27 cellular contexts compared by ENCODE assay signal in genomic region chr7:81075150-81075549, GRCh38.
A peak's percentile ranks its signal among the peaks of the same experiment; 100 is the strongest.
DNase-seq lines count a peak whose midpoint lies in the region; ATAC-seq and TF ChIP-seq lines count a peak whose summit lies in the region.
"Had no signal": no experiment of that assay in that cellular context is flagged by ENCODE, and none has a peak within 500 bp of the region (broad histone marks: within the 10 kb centered on the region; RNA-seq: fewer than 3 reads in every experiment).

No MANE protein-coding gene starts in this region.

- H3K9me3 Mint-ChIP-seq in nephron progenitor cell, result peaks cover 46% of the 10 kb centered on the region
- H3K9me3 Mint-ChIP-seq: activated naive CD8-positive, alpha-beta T cell treated with anti-CD3 and anti-CD28 coated beads, Interleukin-2, amount 10 ng/mL, durations not matched to agents 7 days and 5 days had no signal

- H3K27me3 ChIP-seq in foreskin keratinocyte, result no peaks in the 10 kb centered on the region
- H3K27me3 ChIP-seq: BLaER1 treated with 17β-estradiol and CSF1 and Interleukin-3, amounts not matched to agents 10 nM and 100 nM; ovary; right atrium auricular region; spleen had no signal

- DNase-seq in AG10803 (ENCODE audit: low read depth) (peak; percentile 24), HPDE6-E6E7 (ENCODE audit: extremely low spot score) (peak; percentile 69), RPMI7951 (ENCODE audit: low read depth) (peak; percentile 35), foreskin keratinocyte (peak; percentile 99), nephron progenitor cell (no peak), T-helper 9 cell (no peak)
- no peak for DNase-seq in activated naive CD4-positive, alpha-beta T cell (lab: John Stamatoyannopoulos, UW)
- DNase-seq in stimulated activated CD4-positive, alpha-beta T cell treated with anti-CD3 and anti-CD28 coated beads, Interleukin-15, amount 100 ng/mL, for 24 hours, result no peak
- DNase-seq: activated CD4-positive, CD25-positive, alpha-beta regulatory T cell treated with anti-CD3 and anti-CD28 coated beads, Interleukin-2, amount 50 U/mL, for 72 hours; activated CD8-positive, alpha-beta T cell treated with anti-CD3 and anti-CD28 coated beads for 36 hours; activated effector memory CD4-positive, alpha-beta T cell treated with Interleukin-2 at 50 U/mL for 16 hours; activated naive CD8-positive, alpha-beta T cell treated with anti-CD3 and anti-CD28 coated beads, Interleukin-2, amount 10 ng/mL, durations not matched to agents 7 days and 5 days; Caco-2; Kasumi-1; left ventricle myocardium superior; NCI-H1105; NCI-H2029; NCI-H2227 treated with DMSO at 0.1 percent for 48 hours; ovary; spleen; stimulated activated CD4-positive, alpha-beta T cell treated with anti-CD3 and anti-CD28 coated beads, Interleukin-4, amount 100 ng/mL, for 1 hour; stimulated activated naive B cell treated with anti-CD40 and anti-IgM and Interleukin-4, amounts not matched to agents 10 μg/mL and 1 μg/mL and 100 μg/mL, for 72 hours; T-helper 1 cell had no signal

- H3K4me3 ChIP-seq in AG10803 (ENCODE audit: low read length), result no peak overlapping the region
- H3K4me3 ChIP-seq: BLaER1 treated with 17β-estradiol and CSF1 and Interleukin-3, amounts not matched to agents 10 nM and 100 nM; GM23338; ovary; right atrium auricular region; spleen had no signal

- H3K4me1 ChIP-seq in foreskin keratinocyte, result peaks cover 26% of the 10 kb centered on the region
- H3K4me1 ChIP-seq: BLaER1 treated with 17β-estradiol and CSF1 and Interleukin-3, amounts not matched to agents 10 nM and 100 nM; Caco-2; right atrium auricular region; spleen had no signal

- no peak overlapping the region for H3K4me3 Mint-ChIP-seq in nephron progenitor cell
- H3K4me3 Mint-ChIP-seq: activated CD8-positive, alpha-beta T cell treated with anti-CD3 and anti-CD28 coated beads for 36 hours; activated naive CD8-positive, alpha-beta T cell treated with anti-CD3 and anti-CD28 coated beads, Interleukin-2, amount 10 ng/mL, durations not matched to agents 7 days and 5 days; GM23338; natural killer cell treated with Interleukin-12 subunit alpha and Interleukin-12 subunit beta and Interleukin-15 and Interleukin-18, amount 100 ng/mL, for 72 hours; stimulated activated naive B cell treated with anti-CD40 and anti-IgM and Interleukin-4, amounts not matched to agents 10 μg/mL and 1 μg/mL and 100 μg/mL, for 72 hours had no signal

- peak overlapping the region; percentile 97 for H3K27ac ChIP-seq in foreskin keratinocyte
- H3K27ac ChIP-seq: BLaER1 treated with 17β-estradiol and CSF1 and Interleukin-3, amounts not matched to agents 10 nM and 100 nM; ovary; right atrium auricular region; spleen had no signal

- H3K27ac Mint-ChIP-seq in nephron progenitor cell, result no peak overlapping the region
- H3K27ac Mint-ChIP-seq: activated CD8-positive, alpha-beta T cell treated with anti-CD3 and anti-CD28 coated beads for 36 hours; activated naive CD8-positive, alpha-beta T cell treated with anti-CD3 and anti-CD28 coated beads, Interleukin-2, amount 10 ng/mL, durations not matched to agents 7 days and 5 days; GM23338; natural killer cell treated with Interleukin-12 subunit alpha and Interleukin-12 subunit beta and Interleukin-15 and Interleukin-18, amount 100 ng/mL, for 72 hours; stimulated activated naive B cell treated with anti-CD40 and anti-IgM and Interleukin-4, amounts not matched to agents 10 μg/mL and 1 μg/mL and 100 μg/mL, for 72 hours had no signal

- ATAC-seq in foreskin keratinocyte, result peak; percentile 87
- ATAC-seq: activated CD8-positive, alpha-beta T cell treated with anti-CD3 and anti-CD28 coated beads for 36 hours; GM23338; left ventricle myocardium superior; natural killer cell treated with Interleukin-12 subunit alpha and Interleukin-12 subunit beta and Interleukin-15 and Interleukin-18, amount 100 ng/mL, for 72 hours; stimulated activated naive B cell treated with anti-CD40 and anti-IgM and Interleukin-4, amounts not matched to agents 10 μg/mL and 1 μg/mL and 100 μg/mL, for 72 hours had no signal

- no peaks in the 10 kb centered on the region for H3K27me3 Mint-ChIP-seq in nephron progenitor cell (ENCODE audit: low read depth, poor library complexity)
- H3K27me3 Mint-ChIP-seq: activated CD8-positive, alpha-beta T cell treated with anti-CD3 and anti-CD28 coated beads for 36 hours; activated naive CD8-positive, alpha-beta T cell treated with anti-CD3 and anti-CD28 coated beads, Interleukin-2, amount 10 ng/mL, durations not matched to agents 7 days and 5 days; natural killer cell treated with Interleukin-12 subunit alpha and Interleukin-12 subunit beta and Interleukin-15 and Interleukin-18, amount 100 ng/mL, for 72 hours; stimulated activated naive B cell treated with anti-CD40 and anti-IgM and Interleukin-4, amounts not matched to agents 10 μg/mL and 1 μg/mL and 100 μg/mL, for 72 hours had no signal

- H3K36me3 Mint-ChIP-seq in nephron progenitor cell (ENCODE audit: low read depth), result peaks cover 14% of the 10 kb centered on the region
- H3K36me3 Mint-ChIP-seq: activated naive CD8-positive, alpha-beta T cell treated with anti-CD3 and anti-CD28 coated beads, Interleukin-2, amount 10 ng/mL, durations not matched to agents 7 days and 5 days; stimulated activated naive B cell treated with anti-CD40 and anti-IgM and Interleukin-4, amounts not matched to agents 10 μg/mL and 1 μg/mL and 100 μg/mL, for 72 hours had no signal

- no peak for TF ChIP-seq CTCF in AG10803 (conservative IDR thresholded peaks at IDR 0.05; ENCODE audit: low read length)
- peak; percentile 81 for TF ChIP-seq CTCF in foreskin keratinocyte (conservative IDR thresholded peaks at IDR 0.05)
- TF ChIP-seq CTCF in nephron progenitor cell (IDR thresholded peaks at IDR 0.05), result no peak

- no peaks in the 10 kb centered on the region for H3K4me1 Mint-ChIP-seq in nephron progenitor cell
- H3K4me1 Mint-ChIP-seq: activated naive CD8-positive, alpha-beta T cell treated with anti-CD3 and anti-CD28 coated beads, Interleukin-2, amount 10 ng/mL, durations not matched to agents 7 days and 5 days; GM23338; stimulated activated naive B cell treated with anti-CD40 and anti-IgM and Interleukin-4, amounts not matched to agents 10 μg/mL and 1 μg/mL and 100 μg/mL, for 72 hours had no signal

Comparison
In these comparisons a context has a peak if more than half of its experiments do, and no peak if none do; other contexts are left out.
1. DNase-seq: peak in AG10803 (single experiment), HPDE6-E6E7 (single experiment), RPMI7951 (single experiment) and foreskin keratinocyte (2 of 2); none in activated naive CD4-positive, alpha-beta T cell (0 of 4), nephron progenitor cell (single experiment), stimulated activated CD4-positive, alpha-beta T cell treated with anti-CD3 and anti-CD28 coated beads, Interleukin-15, amount 100 ng/mL, for 24 hours (single experiment) and T-helper 9 cell (single experiment).